1 cellular context compared by ENCODE assay signal in genomic region chr3:123642182-123642956, GRCh38.
A peak's percentile ranks its signal among the peaks of the same experiment; 100 is the strongest.
TF ChIP-seq lines count a peak whose summit lies in the region.

No MANE protein-coding gene starts in this region.

TF ChIP-seq in IMR-90, 13 proteins besides CTCF, POLR2A, EP300 and RAD21 (continued from another document):
- TF ChIP-seq USF2 (IDR thresholded peaks at IDR 0.05; ENCODE audit: low read depth, low read length) (peak; percentile 94), ELK1 (IDR thresholded peaks at IDR 0.05; ENCODE audit: borderline replicate concordance, low read depth, low read length) (no peak), BHLHE40 (IDR thresholded peaks at IDR 0.05; ENCODE audit: low read depth, low read length) (peak; percentile 55; the same call in 1 of the 2 replicates)
TF ChIP-seq in IMR-90: peak in this region for 5.
